In genomic region chr17:76537578-76538280, GRCh38 we compare ENCODE assay signal across 8 cellular contexts. TPM values are rescaled to one million over a fixed set of nuclear protein-coding genes. Genes with fewer than 3 reads are reported as not detected.
DNase-seq lines count a peak whose midpoint lies in the region; ATAC-seq and TF ChIP-seq lines count a peak whose summit lies in the region.

Gene CYGB (minus strand): TSS chr17:76537709. CDS start chr17:76537542, 167 bp downstream.

- intact Hi-C loops in sciatic nerve (cut with DNase I) (no loop called here), PC-3 (cut with micrococcal nuclease) (no loop called here)

- CTCF ChIA-PET in PC-3 (lab: Charles Lee), result no interaction called here

- H3K79me2 ChIP-seq in GM23248 (ENCODE audit: insufficient read depth) (no peaks in the 10 kb centered on the region), PC-3 (ENCODE audit: low read length) (no peaks in the 10 kb centered on the region)

- H4K20me1 ChIP-seq in GM23248 (ENCODE audit: insufficient read depth) (no peaks in the 10 kb centered on the region), PC-3 (ENCODE audit: low read length) (no peaks in the 10 kb centered on the region)

- H3K36me3 ChIP-seq in GM23248 (ENCODE audit: low read depth) (no peaks in the 10 kb centered on the region), PC-3 (ENCODE audit: low read depth, low read length) (no peaks in the 10 kb centered on the region)

- 2 to 3% methylated on average over 30 to 57 of the region's 95 CpGs for WGBS in GM23248 (ENCODE audit: low coverage in 1 of 2, low lambda C conversion rate in 2 of 2, missing lambda C conversion rate in 2 of 2), 2 experiments

- H3K27me3 ChIP-seq in GM23248 (replicated peaks; ENCODE audit: insufficient read depth), result no peaks in the 10 kb centered on the region
- H3K27me3 ChIP-seq in PC-3 (ENCODE audit: low read length), result no peaks in the 10 kb centered on the region

- DNase-seq in GM23248 (peak; percentile 32), astrocyte of the cerebellum (ENCODE audit: low read depth) (no peak), sciatic nerve (ENCODE audit: low spot score) (no peak), GM13976 (ENCODE audit: low spot score) (no peak), PC-3 (no peak), G401 (ENCODE audit: low spot score) (no peak)

- no TSS peak for BruUV-seq in PC-3 (replicated peaks; lab: Mats Ljungman, UMichigan)

- H3K9me3 ChIP-seq in GM23248 (ENCODE audit: low read depth), result no peaks in the 10 kb centered on the region
- no peaks in the 10 kb centered on the region for H3K9me3 ChIP-seq in PC-3 (ENCODE audit: low read length)

- H3K9ac ChIP-seq in GM23248 (peak within 1 kb of the TSS; percentile 56), PC-3 (ENCODE audit: low read length) (no peak within 1 kb of the TSS)

- H3K9me2 ChIP-seq in GM23248 (ENCODE audit: insufficient read depth) (no peaks in the 10 kb centered on the region), PC-3 (replicated peaks; ENCODE audit: low read length) (no peaks in the 10 kb centered on the region)

- H3K27ac ChIP-seq in GM23248 (no peak within 1 kb of the TSS), PC-3 (ENCODE audit: low read length) (no peak within 1 kb of the TSS)

- ATAC-seq in sciatic nerve (peak; percentile 56), GM21717 (IDR thresholded peaks at IDR 0.05; ENCODE audit: unreplicated experiment) (no peak), PC-3 (no peak)

- in situ Hi-C loops in GM23248 (cut with MboI), result no loop called here
- in situ Hi-C loops in astrocyte of the cerebellum (cut with HindIII; ENCODE audit: low sequenced_read_pairs), result no loop called here
- in situ Hi-C loops in GM13976 (cut with MboI; ENCODE audit: low sequenced_read_pairs, unreplicated experiment), result no loop called here
- in situ Hi-C loops in G401 (cut with HindIII; ENCODE audit: low sequenced_read_pairs), result no loop called here

- TF ChIP-seq CTCF in astrocyte of the cerebellum (IDR thresholded peaks at IDR 0.05; ENCODE audit: low read depth, low read length, missing control alignments), result no peak
- TF ChIP-seq CTCF in GM13976 (IDR thresholded peaks at IDR 0.05; ENCODE audit: borderline replicate concordance, control extremely low read depth, extremely low read depth, insufficient read depth, missing control alignments), result no peak
- TF ChIP-seq CTCF in PC-3 (conservative IDR thresholded peaks at IDR 0.05; ENCODE audit: low read depth, low read length), result no peak

- H3K4me3 ChIP-seq in GM23248, result peak within 1 kb of the TSS; percentile 65
- peak within 1 kb of the TSS; percentile 35 for H3K4me3 ChIP-seq in astrocyte of the cerebellum (ENCODE audit: low read depth, low read length)
- peak within 1 kb of the TSS; percentile 37 for H3K4me3 ChIP-seq in iPS-11a (ENCODE audit: low read depth, low read length)
- H3K4me3 ChIP-seq in PC-3 (ENCODE audit: low read length), result no peak within 1 kb of the TSS

- H3K4me2 ChIP-seq in GM23248 (ENCODE audit: unreplicated experiment) (peak within 1 kb of the TSS; percentile 82), PC-3 (ENCODE audit: low read length) (no peak within 1 kb of the TSS)

- POLR2A ChIA-PET in PC-3 (lab: Charles Lee; ENCODE audit: unreplicated experiment), result no interaction called here

- H3K4me1 ChIP-seq in GM23248 (ENCODE audit: insufficient read depth) (0 out of 2 replicates have a peak, but pooled peaks cover 3% of the 10 kb centered on the region), PC-3 (ENCODE audit: insufficient read depth, low read length) (peaks cover 5% of the 10 kb centered on the region)

- H3F3A ChIP-seq in GM23248 (ENCODE audit: insufficient read depth) (no peaks in the 10 kb centered on the region), PC-3 (ENCODE audit: low read length, unreplicated experiment) (no peaks in the 10 kb centered on the region)

- peak within 1 kb of the TSS; percentile 52; the same call in 1 of the 2 replicates for H2AFZ ChIP-seq in GM23248
- H2AFZ ChIP-seq in PC-3 (ENCODE audit: low read length), result no peak within 1 kb of the TSS

RNA-seq across cellular contexts. Expression of gene CYGB, which starts in this region (rescaled TPM):
- total RNA-seq in GM23248 (2014; rRNA removed; shearing (Covaris generic)), result 6.3 and 8.3 TPM in 2 replicates
- polyA plus RNA-seq in GM23248 (2016; fragmentation: Nextera tagmentation; extraction: Ambion mirVana), result 1.1 and 1.6 TPM in 2 replicates
- total RNA-seq in sciatic nerve, result 57.7 TPM
- 0.40 and 0.62 TPM in 2 replicates for total RNA-seq in PC-3 (2014; rRNA removed)
- total RNA-seq in G401 (2014; rRNA removed; shearing (Covaris generic)), result 3.1 and 3.3 TPM in 2 replicates
